Comparison of ENCODE assay signal across 20 cellular contexts in genomic region chr5:145233461-145233860, GRCh38.
DNase-seq lines count a peak whose midpoint lies in the region; ATAC-seq, FAIRE-seq and TF ChIP-seq lines count a peak whose summit lies in the region.
"Had no signal": no experiment of that assay in that cellular context is flagged by ENCODE, and none has a peak within 500 bp of the region (broad histone marks: within the 10 kb centered on the region; RNA-seq: fewer than 3 reads in every experiment).

No MANE protein-coding gene starts in this region.

- TF ChIP-seq CTCF in A549 (IDR thresholded peaks at IDR 0.05), result no peak
- TF ChIP-seq CTCF in MM.1S (IDR thresholded peaks at IDR 0.05; ENCODE audit: low read length), result no peak
- TF ChIP-seq CTCF in hepatocyte (IDR thresholded peaks at IDR 0.05; ENCODE audit: poor library complexity), result no peak
- no peak for TF ChIP-seq CTCF in tibial nerve (IDR thresholded peaks at IDR 0.05)

- no peak for DNase-seq in A549 (ENCODE audit: low read depth in 1 of 2, low spot score in 1 of 2)
- DNase-seq in MM.1S, result peak; percentile 54
- peak; percentile 21 for DNase-seq in hepatocyte (ENCODE audit: low spot score)
- DNase-seq in small intestine, result peak; percentile 28
- no peak for DNase-seq in tibial nerve (ENCODE audit: low spot score in 2 of 2)
- DNase-seq in GM12892 (ENCODE audit: insufficient read length), result no peak
- DNase-seq: 8988T; C1 segment of cervical spinal cord; Calu3; CD4-positive, alpha-beta memory T cell; COR-L47; DMS53; DMS79 treated with DMSO at 0.1 percent for 48 hours; GF-D8; GM23248; H9; HFFc6 had no signal

- POLR2A ChIA-PET in A549 (lab: Yijun Ruan, JAX), result no interaction called here

- H3K27me3 ChIP-seq in MM.1S (replicated peaks; ENCODE audit: insufficient read depth, low read length) (no peaks in the 10 kb centered on the region), hepatocyte (no peaks in the 10 kb centered on the region), small intestine (ENCODE audit: control insufficient read depth in 2 of 2, insufficient read depth in 2 of 2, low read length in 2 of 2) (no peaks in the 10 kb centered on the region), tibial nerve (no peaks in the 10 kb centered on the region)

- no peaks in the 10 kb centered on the region for H4K20me1 ChIP-seq in MM.1S (ENCODE audit: insufficient read depth, low read length)
- no peaks in the 10 kb centered on the region for H4K20me1 ChIP-seq in hepatocyte (ENCODE audit: insufficient read depth, poor library complexity, severe bottlenecking)

- H3K4me2 ChIP-seq in A549 (no peak overlapping the region), MM.1S (ENCODE audit: low read depth, low read length) (no peak overlapping the region), hepatocyte (no peak overlapping the region)

- H3K36me3 ChIP-seq in MM.1S (replicated peaks; ENCODE audit: insufficient read depth, low read length) (no peaks in the 10 kb centered on the region), hepatocyte (replicated peaks; ENCODE audit: insufficient read depth, low read depth) (no peaks in the 10 kb centered on the region), small intestine (ENCODE audit: control insufficient read depth in 2 of 2, insufficient read depth in 2 of 2, low read length in 2 of 2) (no peaks in the 10 kb centered on the region), tibial nerve (no peaks in the 10 kb centered on the region)

- H3K9ac ChIP-seq in MM.1S (ENCODE audit: low read length), result no peak overlapping the region
- H3K9ac ChIP-seq: GM23248 had no signal

- whole genome bisulfite sequencing in A549 (ENCODE audit: missing lambda C conversion rate), result 12% methylated on average over 3 of the region's 3 CpGs
- WGBS in hepatocyte (ENCODE audit: low lambda C conversion rate, missing lambda C conversion rate), result 78% methylated on average over 3 of the region's 3 CpGs
- WGBS in small intestine, 3 donors, result 56 to 71% (median 57%) methylated on average over 3 of the region's 3 CpGs
- WGBS in tibial nerve, 2 donors, result 77 to 85% methylated on average over 3 of the region's 3 CpGs

- FAIRE-seq in A549 (lab: Jason Lieb, UNC) (no peak), small intestine (lab: Jason Lieb, UNC) (no peak), GM12892 (lab: Jason Lieb, UNC) (no peak)
- FAIRE-seq: GM12891 had no signal

- TF ChIP-seq EP300 in A549 (IDR thresholded peaks at IDR 0.05) (no peak), tibial nerve (IDR thresholded peaks at IDR 0.05) (no peak)

- H2AFZ ChIP-seq in MM.1S (ENCODE audit: low read length), result no peak overlapping the region
- H2AFZ ChIP-seq in hepatocyte, result no peak overlapping the region
- H2AFZ ChIP-seq: GM23248 had no signal

- H3K4me1 ChIP-seq in A549 (no peaks in the 10 kb centered on the region), MM.1S (ENCODE audit: low read length) (peaks cover 8% of the 10 kb centered on the region; the same call in 1 of the 2 replicates), hepatocyte (ENCODE audit: insufficient read depth) (no peaks in the 10 kb centered on the region), small intestine (ENCODE audit: control insufficient read depth in 2 of 2, insufficient read depth in 1 of 2, low read depth in 1 of 2, low read length in 1 of 2) (no peaks in the 10 kb centered on the region), tibial nerve (no peaks in the 10 kb centered on the region)

- H3K4me3 ChIP-seq in A549, result no peak overlapping the region
- no peak overlapping the region for H3K4me3 ChIP-seq in MM.1S (ENCODE audit: low read length)
- H3K4me3 ChIP-seq in hepatocyte, result no peak overlapping the region
- no peak overlapping the region for H3K4me3 ChIP-seq in small intestine (ENCODE audit: low read depth in 1 of 2, low read length in 2 of 2)
- H3K4me3 ChIP-seq in tibial nerve, result no peak overlapping the region
- H3K4me3 ChIP-seq: GM23248 had no signal

- CTCF ChIA-PET in A549 (lab: Yijun Ruan, JAX), result interaction anchor here (0.8 kb wide), 1 partner anchor 13 kb away, joined by 3 read pairs; no protein-coding TSS in a partner anchor

- no peaks in the 10 kb centered on the region for H3F3A ChIP-seq in MM.1S (ENCODE audit: insufficient read depth, low read length)

- TF ChIP-seq POLR2A in A549 (IDR thresholded peaks at IDR 0.05; ENCODE audit: low read length) (no peak), tibial nerve (IDR thresholded peaks at IDR 0.05) (no peak), GM12892 (IDR thresholded peaks at IDR 0.05; ENCODE audit: low read depth, low read length) (no peak)

- ATAC-seq in A549 (no peak), GM19467 (IDR thresholded peaks at IDR 0.05; ENCODE audit: unreplicated experiment) (no peak)
- ATAC-seq: HCT116 had no signal

- no peaks in the 10 kb centered on the region for H3K9me3 ChIP-seq in A549
- H3K9me3 ChIP-seq in MM.1S (replicated peaks; ENCODE audit: insufficient read depth, low read length), result no peaks in the 10 kb centered on the region
- no peaks in the 10 kb centered on the region for H3K9me3 ChIP-seq in hepatocyte (ENCODE audit: low read depth)
- H3K9me3 ChIP-seq in small intestine (ENCODE audit: control insufficient read depth, low read depth), result no peaks in the 10 kb centered on the region
- no peaks in the 10 kb centered on the region for H3K9me3 ChIP-seq in tibial nerve

- no peak overlapping the region for H3K27ac ChIP-seq in A549
- no peak overlapping the region for H3K27ac ChIP-seq in MM.1S (ENCODE audit: low read length)
- H3K27ac ChIP-seq in hepatocyte, result no peak overlapping the region
- H3K27ac ChIP-seq in small intestine (ENCODE audit: low read depth in 1 of 2, low read length in 1 of 2), result no peak overlapping the region
- no peak overlapping the region for H3K27ac ChIP-seq in tibial nerve
- H3K27ac ChIP-seq: GM23248 had no signal

- H3K79me2 ChIP-seq in MM.1S (ENCODE audit: low read length), result no peaks in the 10 kb centered on the region
- H3K79me2 ChIP-seq in hepatocyte, result no peaks in the 10 kb centered on the region

- TF ChIP-seq RAD21 in A549 (conservative IDR thresholded peaks at IDR 0.05 in 1 of 2, IDR thresholded peaks at IDR 0.05 in 1 of 2), result no peak

- H3K9me2 ChIP-seq in MM.1S (replicated peaks; ENCODE audit: insufficient read depth, low read length) (no peaks in the 10 kb centered on the region), hepatocyte (replicated peaks; ENCODE audit: insufficient read depth) (no peaks in the 10 kb centered on the region)

TF ChIP-seq in A549, 52 proteins besides CTCF, POLR2A, EP300 and RAD21:
- peak; percentile 79 for TF ChIP-seq MAFK (IDR thresholded peaks at IDR 0.05; ENCODE audit: partially characterized antibody)
- no peak for TF ChIP-seq ZC3H11A (IDR thresholded peaks at IDR 0.05)
TF ChIP-seq in A549: peak in this region for 1.

Comparison
In these comparisons a context has a peak if more than half of its experiments do, and no peak if none do; other contexts are left out.
1. DNase-seq: peak in MM.1S (single experiment), hepatocyte (single experiment) and small intestine (single experiment); none in A549 (0 of 2), tibial nerve (0 of 2) and GM12892 (single experiment).